In genomic region chr4:98803287-98803677, GRCh38 we compare ENCODE assay signal across 20 cellular contexts.
"Had no signal": no experiment of that assay in that cellular context is flagged by ENCODE, and none has a peak within 500 bp of the region (broad histone marks: within the 10 kb centered on the region; RNA-seq: fewer than 3 reads in every experiment).

No MANE protein-coding gene starts in this region.

- ATAC-seq: activated CD4-positive, CD25-positive, alpha-beta regulatory T cell treated with anti-CD3 and anti-CD28 coated beads, Interleukin-2, amount 50 U/mL, for 24 hours; activated CD8-positive, alpha-beta T cell treated with anti-CD3 and anti-CD28 coated beads, Interleukin-2, amount 10 ng/mL, durations not matched to agents 7 days and 5 days had no signal

- DNase-seq: activated CD4-positive, alpha-beta T cell treated with anti-CD3 and anti-CD28 coated beads for 4 hours; activated CD8-positive, alpha-beta memory T cell treated with anti-CD3 and anti-CD28 coated beads, Interleukin-2, amount 50 U/mL, for 48 hours; activated CD8-positive, alpha-beta T cell treated with anti-CD3 and anti-CD28 coated beads, Interleukin-2, amount 10 ng/mL, durations not matched to agents 7 days and 5 days; activated naive CD4-positive, alpha-beta T cell treated with anti-CD3 and anti-CD28 coated beads, Interleukin-2, amount 50 U/mL, for 16 hours; activated naive CD8-positive, alpha-beta T cell treated with anti-CD3 and anti-CD28 coated beads, Interleukin-2, amount 10 ng/mL, durations not matched to agents 7 days and 5 days; activated T-cell treated with anti-CD3 and anti-CD28 coated beads, Interleukin-2, amount 50 U/mL, for 1 hour; adrenal gland; anterior cingulate cortex; caudate nucleus; MG63; MV-4-11; NCI-H1105 treated with DMSO at 0.1 percent for 48 hours; NCI-H1436 treated with DMSO at 0.1 percent for 48 hours; NCI-H187; NCI-H2227 treated with DMSO at 0.1 percent for 48 hours; NCI-H524 treated with DMSO at 0.1 percent for 48 hours; NCI-H82; SIG-M5 had no signal

- H3K27me3 Mint-ChIP-seq: activated naive CD8-positive, alpha-beta T cell treated with anti-CD3 and anti-CD28 coated beads, Interleukin-2, amount 10 ng/mL, durations not matched to agents 7 days and 5 days had no signal

- H3K27ac Mint-ChIP-seq: activated CD8-positive, alpha-beta T cell treated with anti-CD3 and anti-CD28 coated beads, Interleukin-2, amount 10 ng/mL, durations not matched to agents 7 days and 5 days; activated naive CD8-positive, alpha-beta T cell treated with anti-CD3 and anti-CD28 coated beads, Interleukin-2, amount 10 ng/mL, durations not matched to agents 7 days and 5 days; T-helper 1 cell treated with Interleukin-12 subunit alpha and Interleukin-12 subunit beta and Interleukin-4 antibody, amounts not matched to agents 30 μg/mL and 1 μg/mL, for 36 hours had no signal

- H3K27me3 ChIP-seq: adrenal gland, MG63 had no signal

- H3K9me3 Mint-ChIP-seq: activated naive CD8-positive, alpha-beta T cell treated with anti-CD3 and anti-CD28 coated beads, Interleukin-2, amount 10 ng/mL, durations not matched to agents 7 days and 5 days had no signal

- H3K4me1 ChIP-seq: adrenal gland had no signal

- H3K9me3 ChIP-seq: adrenal gland, MG63 had no signal

- H3K36me3 ChIP-seq: adrenal gland, MG63 had no signal

- H3K4me1 Mint-ChIP-seq: activated naive CD8-positive, alpha-beta T cell treated with anti-CD3 and anti-CD28 coated beads, Interleukin-2, amount 10 ng/mL, durations not matched to agents 7 days and 5 days had no signal

- H3K4me3 ChIP-seq: adrenal gland, MG63 had no signal

- H3K4me3 Mint-ChIP-seq: activated CD8-positive, alpha-beta T cell treated with anti-CD3 and anti-CD28 coated beads, Interleukin-2, amount 10 ng/mL, durations not matched to agents 7 days and 5 days; activated naive CD8-positive, alpha-beta T cell treated with anti-CD3 and anti-CD28 coated beads, Interleukin-2, amount 10 ng/mL, durations not matched to agents 7 days and 5 days; T-helper 1 cell treated with Interleukin-12 subunit alpha and Interleukin-12 subunit beta and Interleukin-4 antibody, amounts not matched to agents 30 μg/mL and 1 μg/mL, for 36 hours had no signal
